21 cellular contexts compared by ENCODE assay signal in the genomic region with DNA sequence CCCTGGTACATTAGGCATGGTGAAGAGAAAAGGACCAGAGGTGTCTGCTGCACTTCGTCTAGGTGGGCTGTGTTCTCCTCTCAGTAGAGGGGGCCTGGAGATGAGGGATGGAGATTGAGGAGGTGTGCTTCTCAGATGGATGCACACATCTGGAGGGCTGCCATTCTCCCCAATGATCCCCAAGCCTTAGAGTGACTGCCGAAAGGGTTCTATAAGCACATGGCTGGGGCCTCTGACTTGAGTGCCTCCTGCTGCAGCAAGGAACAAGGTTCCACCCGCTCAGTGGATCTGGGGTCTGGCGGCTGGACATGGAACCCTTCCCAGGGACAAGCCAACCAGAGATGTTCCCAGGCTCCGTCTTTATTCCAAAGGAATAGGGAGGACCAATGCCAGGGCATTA.
"Had no signal": no experiment of that assay in that cellular context is flagged by ENCODE, and none has a peak within 500 bp of the region (broad histone marks: within the 10 kb centered on the region; RNA-seq: fewer than 3 reads in every experiment).

No MANE protein-coding gene starts in this region.

- ATAC-seq: activated naive CD8-positive, alpha-beta T cell treated with anti-CD3 and anti-CD28 coated beads, Interleukin-2, amount 50 U/mL, for 24 hours; stimulated activated naive CD8-positive, alpha-beta T cell treated with anti-CD3 and anti-CD28 coated beads, Interleukin-15, Interleukin-2, amounts not matched to agents 100 U/mL and 50 U/mL, for 24 hours had no signal

- H3K27ac Mint-ChIP-seq: activated CD4-positive, alpha-beta memory T cell treated with anti-CD3 and anti-CD28 coated beads, Interleukin-2, amount 10 ng/mL, durations not matched to agents 7 days and 5 days; activated CD4-positive, alpha-beta T cell treated with anti-CD3 and anti-CD28 coated beads, Interleukin-2, amount 10 ng/mL, durations not matched to agents 7 days and 5 days; activated naive CD4-positive, alpha-beta T cell treated with anti-CD3 and anti-CD28 coated beads, Interleukin-2, amount 50 U/mL, for 24 hours; activated naive CD8-positive, alpha-beta T cell treated with anti-CD3 and anti-CD28 coated beads, Interleukin-2, amount 50 U/mL, for 24 hours; activated T-cell treated with anti-CD3 and anti-CD28 coated beads, Interleukin-2, amount 50 U/mL, for 24 hours; mesothelial cell of epicardium had no signal

- H3K36me3 ChIP-seq: breast epithelium, left ventricle myocardium inferior, right atrium auricular region, upper lobe of left lung had no signal

- H3K9me3 Mint-ChIP-seq: activated CD4-positive, alpha-beta memory T cell treated with anti-CD3 and anti-CD28 coated beads, Interleukin-2, amount 10 ng/mL, durations not matched to agents 7 days and 5 days; activated CD4-positive, alpha-beta T cell treated with anti-CD3 and anti-CD28 coated beads, Interleukin-2, amount 10 ng/mL, durations not matched to agents 7 days and 5 days; activated naive CD4-positive, alpha-beta T cell treated with anti-CD3 and anti-CD28 coated beads, Interleukin-2, amount 50 U/mL, for 24 hours; activated naive CD8-positive, alpha-beta T cell treated with anti-CD3 and anti-CD28 coated beads, Interleukin-2, amount 50 U/mL, for 24 hours; activated T-cell treated with anti-CD3 and anti-CD28 coated beads, Interleukin-2, amount 50 U/mL, for 24 hours; central memory CD8-positive, alpha-beta T cell; mesothelial cell of epicardium; naive B cell; neural crest cell had no signal

- H3K27ac ChIP-seq: hepatocyte had no signal

- DNase-seq: activated CD4-positive, alpha-beta memory T cell treated with anti-CD3 and anti-CD28 coated beads, Interleukin-2, amount 10 ng/mL, durations not matched to agents 7 days and 5 days; activated CD4-positive, alpha-beta T cell treated with anti-CD3 and anti-CD28 coated beads, Interleukin-2, amount 10 ng/mL, durations not matched to agents 7 days and 5 days; activated CD4-positive, CD25-positive, alpha-beta regulatory T cell treated with anti-CD3 and anti-CD28 coated beads, Interleukin-2, amount 50 U/mL, for 72 hours; activated CD8-positive, alpha-beta memory T cell treated with anti-CD3 and anti-CD28 coated beads, Interleukin-2, amount 50 U/mL, for 48 hours; activated naive CD8-positive, alpha-beta T cell treated with anti-CD3 and anti-CD28 coated beads, Interleukin-2, amount 50 U/mL, for 24 hours; activated T-cell treated with anti-CD3 and anti-CD28 coated beads, Interleukin-2, amount 50 U/mL, for 24 hours; effector memory CD4-positive, alpha-beta T cell; islet precursor cell; left ventricle myocardium inferior; naive B cell; stimulated activated CD4-positive, alpha-beta T cell treated with anti-CD3 and anti-CD28 coated beads, Interleukin-2, amount 100 ng/mL, for 48 hours; stimulated activated naive CD8-positive, alpha-beta T cell treated with anti-CD3 and anti-CD28 coated beads, Interleukin-15, Interleukin-2, amounts not matched to agents 100 U/mL and 50 U/mL, for 24 hours; T-helper 2 cell; upper lobe of left lung had no signal

- H3K4me1 Mint-ChIP-seq: activated CD4-positive, alpha-beta memory T cell treated with anti-CD3 and anti-CD28 coated beads, Interleukin-2, amount 10 ng/mL, durations not matched to agents 7 days and 5 days; activated CD4-positive, alpha-beta T cell treated with anti-CD3 and anti-CD28 coated beads, Interleukin-2, amount 10 ng/mL, durations not matched to agents 7 days and 5 days; activated naive CD8-positive, alpha-beta T cell treated with anti-CD3 and anti-CD28 coated beads, Interleukin-2, amount 50 U/mL, for 24 hours; central memory CD8-positive, alpha-beta T cell had no signal

- H3K9me3 ChIP-seq: breast epithelium, left ventricle myocardium inferior, right atrium auricular region, upper lobe of left lung had no signal

- H3K27me3 ChIP-seq: breast epithelium, hepatocyte, right atrium auricular region, upper lobe of left lung had no signal

- H3K4me3 Mint-ChIP-seq: activated CD4-positive, alpha-beta memory T cell treated with anti-CD3 and anti-CD28 coated beads, Interleukin-2, amount 10 ng/mL, durations not matched to agents 7 days and 5 days; activated CD4-positive, alpha-beta T cell treated with anti-CD3 and anti-CD28 coated beads, Interleukin-2, amount 10 ng/mL, durations not matched to agents 7 days and 5 days; activated naive CD4-positive, alpha-beta T cell treated with anti-CD3 and anti-CD28 coated beads, Interleukin-2, amount 50 U/mL, for 24 hours; activated naive CD8-positive, alpha-beta T cell treated with anti-CD3 and anti-CD28 coated beads, Interleukin-2, amount 50 U/mL, for 24 hours; activated T-cell treated with anti-CD3 and anti-CD28 coated beads, Interleukin-2, amount 50 U/mL, for 24 hours; central memory CD8-positive, alpha-beta T cell; mesothelial cell of epicardium; naive B cell; neural crest cell had no signal

- H3K4me3 ChIP-seq: breast epithelium, hepatocyte, left ventricle myocardium inferior, right atrium auricular region, upper lobe of left lung had no signal

- H3K36me3 Mint-ChIP-seq: activated naive CD4-positive, alpha-beta T cell treated with anti-CD3 and anti-CD28 coated beads, Interleukin-2, amount 50 U/mL, for 24 hours; mesothelial cell of epicardium; naive B cell had no signal
